8 cellular contexts compared by ENCODE assay signal in genomic region chr2:96260404-96261260, GRCh38. TPM values are rescaled to one million over a fixed set of nuclear protein-coding genes. Genes with fewer than 3 reads are reported as not detected.
DNase-seq lines count a peak whose midpoint lies in the region; ATAC-seq and TF ChIP-seq lines count a peak whose summit lies in the region.

No MANE protein-coding gene starts in this region.

- peak; percentile 26; the same call in 1 of the 2 replicates for TF ChIP-seq RAD21 in Ishikawa (IDR thresholded peaks at IDR 0.05; ENCODE audit: low read depth)

- peak; percentile 32 to 39 for ATAC-seq in activated CD4-positive, CD25-positive, alpha-beta regulatory T cell treated with anti-CD3 and anti-CD28 coated beads, Interleukin-2, amount 50 U/mL, for 24 hours
- ATAC-seq in HG03039 (IDR thresholded peaks at IDR 0.05; ENCODE audit: unreplicated experiment) = no peak

- no peak for DNase-seq in activated CD4-positive, CD25-positive, alpha-beta regulatory T cell treated with anti-CD3 and anti-CD28 coated beads, Interleukin-2, amount 50 U/mL, for 72 hours
- DNase-seq in SK-N-DZ (ENCODE audit: low spot score) (peak; percentile 47), cerebellar cortex (ENCODE audit: low spot score) (peak; percentile 70), left kidney (ENCODE audit: low read depth, low spot score) (peak; percentile 93)
- DNase-seq in stimulated activated CD8-positive, alpha-beta memory T cell treated with anti-CD3 and anti-CD28 coated beads, Interleukin-7, amount 100 ng/mL, for 48 hours (ENCODE audit: extremely low read depth in 1 of 2, low read depth in 1 of 2) = peak; percentile 9 to 14

- no peak for TF ChIP-seq EP300 in Ishikawa (IDR thresholded peaks at IDR 0.05; ENCODE audit: borderline replicate concordance)

TF ChIP-seq in Ishikawa, 13 proteins besides CTCF, POLR2A, EP300 and RAD21:
- no peak for TF ChIP-seq MAX (IDR thresholded peaks at IDR 0.05)
- TF ChIP-seq, protein P1, sequence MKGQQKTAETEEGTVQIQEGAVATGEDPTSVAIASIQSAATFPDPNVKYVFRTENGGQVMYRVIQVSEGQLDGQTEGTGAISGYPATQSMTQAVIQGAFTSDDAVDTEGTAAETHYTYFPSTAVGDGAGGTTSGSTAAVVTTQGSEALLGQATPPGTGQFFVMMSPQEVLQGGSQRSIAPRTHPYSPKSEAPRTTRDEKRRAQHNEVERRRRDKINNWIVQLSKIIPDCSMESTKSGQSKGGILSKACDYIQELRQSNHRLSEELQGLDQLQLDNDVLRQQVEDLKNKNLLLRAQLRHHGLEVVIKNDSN (IDR thresholded peaks at IDR 0.05) = peak; percentile 13; the same call in 1 of the 2 replicates
- peak; percentile 45; the same call in 1 of the 2 replicates for TF ChIP-seq TCF12 (IDR thresholded peaks at IDR 0.05; ENCODE audit: low read depth)
- 0 out of 2 replicates have a peak, but pooled peaks have one; percentile 5 for TF ChIP-seq TEAD4 (IDR thresholded peaks at IDR 0.05)

RNA-seq across cellular contexts. Expression of gene TMEM127, which starts 5.2 kb away (rescaled TPM):
- polyA plus RNA-seq in SK-N-DZ (2014; cell fraction: cytosol; rRNA removed) = 9.7 and 12.1 TPM in 2 replicates
- 3.7 and 7.4 TPM in 2 replicates for polyA plus RNA-seq in SK-N-DZ (2014; cell fraction: nucleus; rRNA removed)

RNA-seq across cellular contexts. Expression of gene CIAO1, which starts 5.4 kb away (rescaled TPM):
- polyA plus RNA-seq in SK-N-DZ (2014; cell fraction: cytosol; rRNA removed) = 166 and 222 TPM in 2 replicates
- polyA plus RNA-seq in SK-N-DZ (2014; cell fraction: nucleus; rRNA removed) = 169 and 171 TPM in 2 replicates

RNA-seq across cellular contexts. Expression of gene SNRNP200, which starts 44.7 kb away (rescaled TPM):
- polyA plus RNA-seq in SK-N-DZ (2014; cell fraction: cytosol; rRNA removed) = 97.2 and 106 TPM in 2 replicates
- 172 and 277 TPM in 2 replicates for polyA plus RNA-seq in SK-N-DZ (2014; cell fraction: nucleus; rRNA removed)

RNA-seq across cellular contexts. Expression of gene STARD7, which starts 52.0 kb away (rescaled TPM):
- polyA plus RNA-seq in SK-N-DZ (2014; cell fraction: cytosol; rRNA removed) = 191 and 326 TPM in 2 replicates
- 165 and 200 TPM in 2 replicates for polyA plus RNA-seq in SK-N-DZ (2014; cell fraction: nucleus; rRNA removed)
